9 cellular contexts compared by ENCODE assay signal in genomic region chr12:96249196-96250118, GRCh38. TPM values are rescaled to one million over a fixed set of nuclear protein-coding genes. Genes with fewer than 3 reads are reported as not detected.
A peak's percentile ranks its signal among the peaks of the same experiment; 100 is the strongest.
DNase-seq lines count a peak whose midpoint lies in the region; ATAC-seq, FAIRE-seq and TF ChIP-seq lines count a peak whose summit lies in the region.
"Had no signal": no experiment of that assay in that cellular context is flagged by ENCODE, and none has a peak within 500 bp of the region (broad histone marks: within the 10 kb centered on the region; RNA-seq: fewer than 3 reads in every experiment).

No MANE protein-coding gene starts in this region.

- no peak overlapping the region for H3K4me2 ChIP-seq in HepG2 (ENCODE audit: low read depth, low read length)

- H3K4me1 ChIP-seq in upper lobe of left lung (peaks cover 7 to 13% (median 10%) of the 10 kb centered on the region in 4 donors), prostate gland (replicated peaks) (no peaks in the 10 kb centered on the region), HepG2 (ENCODE audit: insufficient read depth, low read length) (peaks cover 12% of the 10 kb centered on the region)

- H3K36me3 ChIP-seq in upper lobe of left lung (peaks cover 7 to 59% (median 19%) of the 10 kb centered on the region in 4 donors), prostate gland (no peaks in the 10 kb centered on the region), HepG2 (replicated peaks in 1 of 2; ENCODE audit: control insufficient read depth in 1 of 2, insufficient read depth in 2 of 2, low read length in 2 of 2) (peaks cover 0 to 4% of the 10 kb centered on the region in 2 experiments; a peak in 1 of 5 replicates)

- TF ChIP-seq CTCF in upper lobe of left lung (IDR thresholded peaks at IDR 0.05), result no peak
- no peak for TF ChIP-seq CTCF in prostate gland (IDR thresholded peaks at IDR 0.05)
- TF ChIP-seq CTCF in HepG2 (CRISPR knock-in tag; IDR thresholded peaks at IDR 0.05), result no peak

- H3K27me3 Mint-ChIP-seq in central memory CD8-positive, alpha-beta T cell, result no peaks in the 10 kb centered on the region

- FAIRE-seq in HepG2 (lab: Jason Lieb, UNC), result no peak

- H3K4me3 ChIP-seq in upper lobe of left lung (no peak overlapping the region), prostate gland (no peak overlapping the region), HepG2 (replicated peaks in 1 of 3; ENCODE audit: insufficient read depth in 1 of 3, low read depth in 2 of 3, low read length in 3 of 3) (no peak overlapping the region)

- H4K20me1 ChIP-seq in HepG2 (ENCODE audit: insufficient read depth, low read length), result no peaks in the 10 kb centered on the region

- no peak for TF ChIP-seq RAD21 in HepG2 (CRISPR knock-in tag; IDR thresholded peaks at IDR 0.05)

- H3K9me3 ChIP-seq in upper lobe of left lung (no peaks in the 10 kb centered on the region), prostate gland (no peaks in the 10 kb centered on the region), HepG2 (ENCODE audit: low read length) (no peaks in the 10 kb centered on the region)

- peaks cover 42% of the 10 kb centered on the region for H3K36me3 Mint-ChIP-seq in central memory CD8-positive, alpha-beta T cell (ENCODE audit: insufficient read depth)

- TF ChIP-seq POLR2A in upper lobe of left lung (IDR thresholded peaks at IDR 0.05), result no peak
- no peak for TF ChIP-seq POLR2A in prostate gland (IDR thresholded peaks at IDR 0.05)
- TF ChIP-seq POLR2A in HepG2 (IDR thresholded peaks at IDR 0.05; ENCODE audit: insufficient read depth in 1 of 2, low read depth in 2 of 2, low read length in 2 of 2), result no peak

- no peak for ATAC-seq in central memory CD8-positive, alpha-beta T cell (replicated peaks; ENCODE audit: extremely low read depth, poor library complexity, severe bottlenecking)
- ATAC-seq in upper lobe of left lung (ENCODE audit: low FRiP score in 2 of 2), result peak in 1 of 2 donors; percentile 28
- ATAC-seq in HepG2, result no peak

- H3K27ac Mint-ChIP-seq in central memory CD8-positive, alpha-beta T cell (ENCODE audit: low read depth), result peak overlapping the region; percentile 88

- POLR2A ChIA-PET in HepG2 (lab: Yijun Ruan, JAX), result no interaction called here

- no peak overlapping the region for H2AFZ ChIP-seq in HepG2 (ENCODE audit: low read length)

- CTCF ChIA-PET in HepG2 (lab: Yijun Ruan, JAX; ENCODE audit: low intra/inter-chr PET ratio, low total read pairs), result no interaction called here

- no TSS peak for BruUV-seq in HepG2 (replicated peaks; lab: Mats Ljungman, UMichigan)

- H3K27ac ChIP-seq in upper lobe of left lung, result peak overlapping the region; percentile 8 to 64 (median 23)
- no peak overlapping the region for H3K27ac ChIP-seq in prostate gland
- H3K27ac ChIP-seq in HepG2 (ENCODE audit: extremely low read length, insufficient read depth, low read length), result no peak overlapping the region
- H3K27ac ChIP-seq: C4-2B had no signal

- in situ Hi-C loops in HepG2 (cut with HindIII; ENCODE audit: extremely low pct_ligation_motif_present, low pct_unique_long_range_greater_than_20kb), result no loop called here

- no peak overlapping the region for H3K9ac ChIP-seq in HepG2 (ENCODE audit: insufficient read depth, low read depth, low read length)

- peaks cover 44% of the 10 kb centered on the region for H3K4me1 Mint-ChIP-seq in central memory CD8-positive, alpha-beta T cell

- H3K79me2 ChIP-seq in HepG2 (ENCODE audit: insufficient read depth, low read length), result no peaks in the 10 kb centered on the region

- H3K27me3 ChIP-seq in upper lobe of left lung, result no peaks in the 10 kb centered on the region
- no peaks in the 10 kb centered on the region for H3K27me3 ChIP-seq in prostate gland (replicated peaks; ENCODE audit: insufficient read depth)
- H3K27me3 ChIP-seq in HepG2 (ENCODE audit: control insufficient read depth in 1 of 2, insufficient read depth in 2 of 2, low read length in 2 of 2), result no peaks in the 10 kb centered on the region

- H3K4me3 Mint-ChIP-seq in central memory CD8-positive, alpha-beta T cell, result no peak overlapping the region

- TF ChIP-seq EP300 in upper lobe of left lung (IDR thresholded peaks at IDR 0.05) (no peak), HepG2 (IDR thresholded peaks at IDR 0.05; ENCODE audit: low read depth in 2 of 2, low read length in 2 of 2) (no peak), HepG2 (CRISPR knock-in tag; IDR thresholded peaks at IDR 0.05; ENCODE audit: borderline replicate concordance) (no peak)

- H3K9me3 Mint-ChIP-seq in central memory CD8-positive, alpha-beta T cell, result no peaks in the 10 kb centered on the region

- intact Hi-C loops in prostate gland (cut with DNase I), result no loop called here
- intact Hi-C loops in HepG2 (cut with micrococcal nuclease; ENCODE audit: unreplicated experiment), result no loop called here

- 77 to 89% methylated on average over 10 to 16 of the region's 16 CpGs for WGBS in upper lobe of left lung, 2 donors
- 65% methylated on average over 16 of the region's 16 CpGs for WGBS in prostate gland
- 95% methylated on average over 13 of the region's 16 CpGs for WGBS in HepG2 (ENCODE audit: low lambda C conversion rate)

- peak; percentile 13 to 17 for DNase-seq in activated T-cell treated with anti-CD3 and anti-CD28 coated beads, Interleukin-2, amount 50 U/mL, for 48 hours
- no peak for DNase-seq in activated T-cell treated with anti-CD3 and anti-CD28 coated beads, Interleukin-2, amount 50 U/mL, for 1 hour
- no peak for DNase-seq in central memory CD8-positive, alpha-beta T cell (ENCODE audit: low spot score in 2 of 2)
- DNase-seq in lung microvascular endothelial cell (ENCODE audit: low read depth in 2 of 2) (peak; percentile 77 to 90), upper lobe of left lung (peak in 1 of 2 donors; percentile 61), prostate gland (ENCODE audit: low spot score) (no peak), HepG2 (ENCODE audit: low spot score) (no peak), islet precursor cell (no peak)

TF ChIP-seq in HepG2, 621 proteins besides CTCF, POLR2A, EP300 and RAD21 (continues in another document):
- TF ChIP-seq ISX (CRISPR knock-in tag; conservative IDR thresholded peaks at IDR 0.05) (no peak), DZIP1 (CRISPR knock-in tag; IDR thresholded peaks at IDR 0.05) (no peak)

RNA-seq across cellular contexts. Expression of gene ELK3, which starts 55.3 kb away (rescaled TPM):
- 47.2 and 47.9 TPM in 2 replicates for total RNA-seq in lung microvascular endothelial cell
- total RNA-seq in upper lobe of left lung, result 10 to 100 TPM in 5 of 6 donors, 1 to 10 TPM in 1; 7.3 to 38.4 (median 22.1) TPM
- 10 to 100 TPM in 1 of 2 donors, 1 to 10 TPM in 1; 7.0 to 20.6 TPM for total RNA-seq in prostate gland
- 3.0 and 3.2 TPM in 2 replicates for total RNA-seq in HepG2 (2016; rRNA removed; fragmentation: Illumina TruSeq; extraction: Trizol)
- 1.2 and 1.3 TPM in 2 replicates for total RNA-seq in HepG2 (2016; cell fraction: cytosol; rRNA removed; fragmentation: Illumina TruSeq; extraction: Trizol; ENCODE audit: low read depth)
- 2.3 and 2.7 TPM in 2 replicates for total RNA-seq in HepG2 (2016; cell fraction: insoluble cytoplasmic fraction; rRNA removed; fragmentation: Illumina TruSeq; extraction: Trizol)
- total RNA-seq in HepG2 (2016; cell fraction: membrane; rRNA removed; fragmentation: Illumina TruSeq; extraction: Trizol), result 4.8 and 5.0 TPM in 2 replicates
- 2.7 and 3.9 TPM in 2 replicates for total RNA-seq in HepG2 (2016; cell fraction: nucleus; rRNA removed; fragmentation: Illumina TruSeq; extraction: Trizol)
- 2.4 and 2.9 TPM in 2 replicates for polyA plus RNA-seq in HepG2 (2011; rRNA removed)
- 1.5 and 2.1 TPM in 2 replicates for polyA plus RNA-seq in HepG2 (2011; cell fraction: cytosol; rRNA removed)
- 1.2 and 2.1 TPM in 2 replicates for polyA plus RNA-seq in HepG2 (2011; cell fraction: nucleus; rRNA removed)
- polyA plus RNA-seq in HepG2 (2012), result 1.8 and 2.5 TPM in 2 replicates
- 1.5 and 2.0 TPM in 2 replicates for polyA plus RNA-seq in HepG2 (2016; cell fraction: cytosol; fragmentation: Illumina TruSeq; extraction: Trizol; ENCODE audit: low read depth)
- 4.0 and 4.7 TPM in 2 replicates for polyA plus RNA-seq in HepG2 (2016; cell fraction: insoluble cytoplasmic fraction; fragmentation: Illumina TruSeq; extraction: Trizol; ENCODE audit: low read depth)
- 3.8 and 4.8 TPM in 2 replicates for polyA plus RNA-seq in HepG2 (2016; cell fraction: membrane; fragmentation: Illumina TruSeq; extraction: Trizol; ENCODE audit: low read depth)
- polyA plus RNA-seq in HepG2 (2016; cell fraction: nucleus; fragmentation: Illumina TruSeq; extraction: Trizol; ENCODE audit: insufficient read depth, low read depth), result 3.9 and 4.5 TPM in 2 replicates
- 5.5 and 9.6 TPM in 2 replicates for polyA minus RNA-seq in HepG2 (2011; rRNA and poly(A)+ RNA removed; ENCODE audit: low replicate concordance)
- polyA minus RNA-seq in HepG2 (2011; cell fraction: cytosol; rRNA and poly(A)+ RNA removed), result 3.2 and 3.3 TPM in 2 replicates
- 2.6 and 2.7 TPM in 2 replicates for polyA minus RNA-seq in HepG2 (2011; cell fraction: nucleus; rRNA and poly(A)+ RNA removed)

Comparison
In these comparisons a context has a peak if more than half of its experiments do, and no peak if none do; other contexts are left out.
1. DNase-seq: peak in activated T-cell treated with anti-CD3 and anti-CD28 coated beads, Interleukin-2, amount 50 U/mL, for 48 hours (2 of 2) and lung microvascular endothelial cell (2 of 2); none in activated T-cell treated with anti-CD3 and anti-CD28 coated beads, Interleukin-2, amount 50 U/mL, for 1 hour (single experiment), central memory CD8-positive, alpha-beta T cell (0 of 2), prostate gland (single experiment), HepG2 (single experiment) and islet precursor cell (single experiment).
2. H3K27ac ChIP-seq: peak in upper lobe of left lung (4 of 4); none in prostate gland (0 of 2) and HepG2 (single experiment).